Comparison of ENCODE assay signal across 28 cellular contexts in genomic region chr10:110181911-110182310, GRCh38.
"Had no signal": no experiment of that assay in that cellular context is flagged by ENCODE, and none has a peak within 500 bp of the region (broad histone marks: within the 10 kb centered on the region; RNA-seq: fewer than 3 reads in every experiment).

No MANE protein-coding gene starts in this region.

- H3K27ac ChIP-seq: body of pancreas, epithelial cell of prostate, esophagus squamous epithelium, gastroesophageal sphincter had no signal

- H3K27me3 ChIP-seq: body of pancreas, esophagus squamous epithelium, gastroesophageal sphincter had no signal

- H3K9me3 ChIP-seq: body of pancreas, esophagus squamous epithelium, gastroesophageal sphincter had no signal

- ATAC-seq: activated CD4-positive, alpha-beta T cell treated with anti-CD3 and anti-CD28 coated beads for 36 hours; activated CD8-positive, alpha-beta T cell treated with anti-CD3 and anti-CD28 coated beads, Interleukin-2, amount 10 ng/mL, durations not matched to agents 7 days and 5 days; activated T-cell treated with anti-CD3 and anti-CD28 coated beads, Interleukin-2, amount 50 U/mL, for 4 hours; activated T-helper 17 cell treated with anti-CD3 and anti-CD28 coated beads, Interleukin-2, amount 50 U/mL, for 72 hours; body of pancreas; effector memory CD8-positive, alpha-beta T cell; gastroesophageal sphincter had no signal

- DNase-seq: activated CD4-positive, alpha-beta memory T cell treated with anti-CD3 and anti-CD28 coated beads for 36 hours; activated CD4-positive, alpha-beta T cell treated with anti-CD3 and anti-CD28 coated beads for 36 hours; activated CD4-positive, alpha-beta T cell treated with anti-CD3 and anti-CD28 coated beads, Interleukin-2, amount 10 ng/mL, durations not matched to agents 24 days and 14 days; activated CD4-positive, CD25-positive, alpha-beta regulatory T cell; activated CD4-positive, CD25-positive, alpha-beta regulatory T cell treated with anti-CD3 and anti-CD28 coated beads, Interleukin-2, amount 50 U/mL, for 72 hours; activated CD8-positive, alpha-beta T cell treated with anti-CD3 and anti-CD28 coated beads, Interleukin-2, amount 10 ng/mL, durations not matched to agents 7 days and 5 days; activated effector memory CD4-positive, alpha-beta T cell treated with Interleukin-2 at 50 U/mL for 16 hours; activated gamma-delta T cell treated with Interleukin-2 at 50 U/mL for 16 hours; activated naive CD4-positive, alpha-beta T cell treated with anti-CD3 and anti-CD28 coated beads, Interleukin-2, amount 50 U/mL, for 16 hours; activated naive CD4-positive, alpha-beta T cell treated with Interleukin-2 at 50 U/mL for 16 hours; activated T-cell treated with anti-CD3 and anti-CD28 coated beads, Interleukin-2, amount 50 U/mL, for 4 hours; amygdala; aorta; body of pancreas; caudate nucleus; cortex of kidney; dermis blood vessel endothelial cell; effector CD4-positive, alpha-beta T cell; effector memory CD8-positive, alpha-beta T cell; esophagus squamous epithelium; foreskin melanocyte; T-helper 2 cell had no signal

- H3K4me3 ChIP-seq: body of pancreas, esophagus squamous epithelium, gastroesophageal sphincter had no signal

- H3K36me3 ChIP-seq: esophagus squamous epithelium, gastroesophageal sphincter had no signal

- FAIRE-seq: colon, endometrium, endothelial cell of umbilical vein had no signal

- H3K4me1 ChIP-seq: body of pancreas, esophagus squamous epithelium, gastroesophageal sphincter had no signal
